In genomic region chr5:176562189-176562588, GRCh38 we compare ENCODE assay signal across 26 cellular contexts. TPM values are rescaled to one million over a fixed set of nuclear protein-coding genes. Genes with fewer than 3 reads are reported as not detected.
DNase-seq lines count a peak whose midpoint lies in the region; ATAC-seq, FAIRE-seq and TF ChIP-seq lines count a peak whose summit lies in the region.
"Had no signal": no experiment of that assay in that cellular context is flagged by ENCODE, and none has a peak within 500 bp of the region (broad histone marks: within the 10 kb centered on the region; RNA-seq: fewer than 3 reads in every experiment).

No MANE protein-coding gene starts in this region.

- H3K4me3 Mint-ChIP-seq in WTC11: no peak overlapping the region
- H3K4me3 Mint-ChIP-seq in stimulated activated effector memory CD8-positive, alpha-beta T cell treated with anti-CD3 and anti-CD28 coated beads, Interleukin-12 subunit alpha, Interleukin-12 subunit beta, amount 100 ng/mL, for 72 hours: no peak overlapping the region
- H3K4me3 Mint-ChIP-seq: CD4-positive, alpha-beta T cell had no signal

- no peak overlapping the region for H2BK120ac ChIP-seq in H1 (replicated peaks; ENCODE audit: low read depth, low read length)

- H3K18ac ChIP-seq in H1 (ENCODE audit: extremely low read depth, low read length): no peak overlapping the region; the same call in 1 of the 2 replicates

- no peak for TF ChIP-seq CTCF in HEK293 (tag by site-specific recombination; IDR thresholded peaks at IDR 0.05)
- no peak for TF ChIP-seq CTCF in WTC11 (IDR thresholded peaks at IDR 0.05)
- TF ChIP-seq CTCF in H1 (IDR thresholded peaks at IDR 0.05; ENCODE audit: control extremely low read depth in 1 of 3, insufficient read depth in 1 of 3, low read depth in 1 of 3, low read length in 3 of 3): no peak

- H2AFZ ChIP-seq in H1 (ENCODE audit: low read length): no peak overlapping the region

- no peak overlapping the region for H4K5ac ChIP-seq in H1 (ENCODE audit: insufficient read length, low read depth, low read length)

- POLR2A ChIA-PET in HEK293 (lab: Yijun Ruan, JAX): no interaction called here
- POLR2A ChIA-PET in WTC11 (lab: Charles Lee): no interaction called here
- POLR2A ChIA-PET in H1 (lab: Charles Lee; ENCODE audit: partially characterized antibody): interaction anchor here (0.9 to 2.9 kb wide), 3 partner anchors 8 to 67 kb away, joined by 3 to 12 read pairs (median 3); partner anchors contain the start of gene RNF44

- no peak overlapping the region for H2BK20ac ChIP-seq in H1 (ENCODE audit: low read length)

- H3K27ac ChIP-seq in HEK293 (ENCODE audit: extremely low read depth, low read depth, low read length) (no peak overlapping the region), H1 (ENCODE audit: low read depth, low read length) (no peak overlapping the region)
- H3K27ac ChIP-seq: A549; BLaER1 treated with 17β-estradiol and CSF1 and Interleukin-3, amounts not matched to agents 10 nM and 100 nM had no signal

- H3K9me3 Mint-ChIP-seq in WTC11: peaks cover 7% of the 10 kb centered on the region
- no peaks in the 10 kb centered on the region for H3K9me3 Mint-ChIP-seq in stimulated activated effector memory CD8-positive, alpha-beta T cell treated with anti-CD3 and anti-CD28 coated beads, Interleukin-12 subunit alpha, Interleukin-12 subunit beta, amount 100 ng/mL, for 72 hours
- H3K9me3 Mint-ChIP-seq: CD4-positive, alpha-beta T cell had no signal

- no peak overlapping the region for H3K23ac ChIP-seq in H1 (ENCODE audit: insufficient read length)

- H2BK12ac ChIP-seq in H1 (ENCODE audit: low read depth, low read length): no peak overlapping the region

- H3K4me1 ChIP-seq in HEK293 (ENCODE audit: control insufficient read depth, insufficient read depth, low read length) (no peaks in the 10 kb centered on the region), H1 (replicated peaks in 1 of 4; ENCODE audit: control insufficient read depth in 3 of 4, insufficient read depth in 4 of 4, low read length in 3 of 4) (peaks cover 0 to 5% (median under 1%) of the 10 kb centered on the region in 4 experiments; a peak in 3 of 7 replicates)
- H3K4me1 ChIP-seq: A549, HAP-1 had no signal

- no peak for FAIRE-seq in H1 (lab: Jason Lieb, UNC)
- FAIRE-seq: A549, GM18507, RCC 7860 had no signal

- WGBS in H1 (ENCODE audit: extremely low coverage in 1 of 2, insufficient coverage in 1 of 2, insufficient read length in 1 of 2, insufficient replicate concordance in 2 of 2, low coverage in 1 of 2, low lambda C conversion rate in 2 of 2, missing lambda C conversion rate in 1 of 2), 2 experiments: 83 to 100% methylated on average over 1 to 10 of the region's 10 CpGs

- no peak overlapping the region for H3K4ac ChIP-seq in H1 (replicated peaks; ENCODE audit: insufficient read length, low read depth, low read length)

- no peak overlapping the region for H3K9ac ChIP-seq in H1 (replicated peaks in 1 of 4; ENCODE audit: extremely low read depth in 1 of 4, low read depth in 3 of 4, low read length in 3 of 4)
- H3K9ac ChIP-seq: BLaER1 treated with 17β-estradiol and CSF1 and Interleukin-3, amounts not matched to agents 10 nM and 100 nM; SK-N-SH had no signal

- H3K27me3 Mint-ChIP-seq in WTC11 (ENCODE audit: low read depth): no peaks in the 10 kb centered on the region
- H3K27me3 Mint-ChIP-seq: CD4-positive, alpha-beta T cell had no signal

- ATAC-seq in WTC11 (no peak), HG03095 (IDR thresholded peaks at IDR 0.05; ENCODE audit: unreplicated experiment) (no peak), HG02885 (IDR thresholded peaks at IDR 0.05; ENCODE audit: poor library complexity, unreplicated experiment) (no peak)
- ATAC-seq in stimulated activated effector memory CD8-positive, alpha-beta T cell treated with anti-CD3 and anti-CD28 coated beads, Interleukin-12 subunit alpha, Interleukin-12 subunit beta, amount 100 ng/mL, for 72 hours: no peak
- ATAC-seq: A549 had no signal

- H3K4me3 ChIP-seq in HEK293 (ENCODE audit: low read depth, low read length) (no peak overlapping the region), H1 (ENCODE audit: extremely low read depth in 1 of 4, insufficient read depth in 2 of 4, low read depth in 3 of 4, low read length in 4 of 4) (no peak overlapping the region)
- H3K4me3 ChIP-seq: A549; BLaER1 treated with 17β-estradiol and CSF1 and Interleukin-3, amounts not matched to agents 10 nM and 100 nM; HAP-1 had no signal

- no peaks in the 10 kb centered on the region for H3K36me3 Mint-ChIP-seq in WTC11
- H3K36me3 Mint-ChIP-seq in stimulated activated effector memory CD8-positive, alpha-beta T cell treated with anti-CD3 and anti-CD28 coated beads, Interleukin-12 subunit alpha, Interleukin-12 subunit beta, amount 100 ng/mL, for 72 hours: no peaks in the 10 kb centered on the region

- H3K4me2 ChIP-seq in H1 (ENCODE audit: insufficient read depth in 1 of 2, low read depth in 2 of 2, low read length in 2 of 2): no peak overlapping the region
- H3K4me2 ChIP-seq: A549; BLaER1 treated with 17β-estradiol and CSF1 and Interleukin-3, amounts not matched to agents 10 nM and 100 nM; SK-N-SH had no signal

- no peaks in the 10 kb centered on the region for H3K27me3 ChIP-seq in H1 (replicated peaks in 1 of 4; ENCODE audit: control insufficient read depth in 3 of 4, extremely low read depth in 1 of 4, insufficient read depth in 3 of 4, low read length in 3 of 4)
- H3K27me3 ChIP-seq: BLaER1 treated with 17β-estradiol and CSF1 and Interleukin-3, amounts not matched to agents 10 nM and 100 nM had no signal

- no peak overlapping the region for H4K91ac ChIP-seq in H1 (replicated peaks; ENCODE audit: insufficient read length, low read length)

- H3K79me1 ChIP-seq in H1 (ENCODE audit: low read depth, low read length): no peaks in the 10 kb centered on the region

- H4K20me1 ChIP-seq in H1 (replicated peaks in 1 of 2; ENCODE audit: control insufficient read depth in 1 of 2, insufficient read depth in 2 of 2, low read length in 2 of 2): no peaks in the 10 kb centered on the region
- H4K20me1 ChIP-seq: BLaER1 treated with 17β-estradiol and CSF1 and Interleukin-3, amounts not matched to agents 10 nM and 100 nM had no signal

- no peak for TF ChIP-seq POLR2A in H1 (IDR thresholded peaks at IDR 0.05; ENCODE audit: control extremely low read depth in 1 of 2, low read depth in 2 of 2, low read length in 2 of 2)

- H3K79me2 ChIP-seq in H1 (ENCODE audit: control insufficient read depth in 1 of 2, insufficient read depth in 2 of 2, low read length in 2 of 2): no peaks in the 10 kb centered on the region

- CTCF ChIA-PET in HEK293 (lab: Yijun Ruan, JAX): interaction anchor here (0.6 to 2.0 kb wide), 4 partner anchors 11 to 508 kb away, joined by 3 to 18 read pairs (median 4); no protein-coding TSS in a partner anchor
- CTCF ChIA-PET in WTC11 (lab: Charles Lee): interaction anchor here (1.2 kb wide), 1 partner anchor 11 kb away, joined by 3 read pairs; no protein-coding TSS in a partner anchor
- CTCF ChIA-PET in H1 (lab: Charles Lee; ENCODE audit: partially characterized antibody): interaction anchor here (1.2 to 3.0 kb wide), 3 partner anchors 11 to 17 kb away, joined by 3 to 18 read pairs (median 7); no protein-coding TSS in a partner anchor

- H3K14ac ChIP-seq in H1 (ENCODE audit: insufficient read length): no peak overlapping the region

- no peak overlapping the region for H2BK15ac ChIP-seq in H1 (ENCODE audit: low read length)

- no peak for TF ChIP-seq EP300 in H1 (IDR thresholded peaks at IDR 0.05; ENCODE audit: borderline replicate concordance in 1 of 2, low read depth in 2 of 2, low read length in 2 of 2)

- H3K36me3 ChIP-seq in HEK293 (ENCODE audit: control insufficient read depth in 2 of 2, insufficient read depth in 1 of 2, low read length in 2 of 2) (no peaks in the 10 kb centered on the region; a peak in 1 of 3 replicates), H1 (ENCODE audit: control insufficient read depth in 2 of 4, insufficient read depth in 4 of 4, low read length in 3 of 4) (no peaks in the 10 kb centered on the region)
- H3K36me3 ChIP-seq: BLaER1 treated with 17β-estradiol and CSF1 and Interleukin-3, amounts not matched to agents 10 nM and 100 nM; HAP-1 had no signal

- no peak overlapping the region for H2AK5ac ChIP-seq in H1 (ENCODE audit: low read depth, low read length)

- DNase-seq in WTC11 (ENCODE audit: low spot score) (no peak), H1 (ENCODE audit: low read depth in 1 of 2, low spot score in 2 of 2) (no peak), T-helper 9 cell (no peak)
- no peak for DNase-seq in stimulated activated effector memory CD8-positive, alpha-beta T cell treated with anti-CD3 and anti-CD28 coated beads, Interleukin-12 subunit alpha, Interleukin-12 subunit beta, amount 100 ng/mL, for 72 hours (ENCODE audit: low spot score in 2 of 2)
- DNase-seq: AML-193; CD4-positive, alpha-beta T cell; DMS53; IMR-90; NCI-H1092 treated with DMSO at 0.1 percent for 48 hours; NCI-H1436; NCI-H187; NCI-H2171 treated with DMSO at 0.1 percent for 48 hours; NCI-H345; NCI-H524 treated with DMSO at 0.1 percent for 48 hours; NCI-H774; SK-N-SH had no signal

- H3K23me2 ChIP-seq in H1 (ENCODE audit: low read depth, low read length): no peaks in the 10 kb centered on the region; the same call in 1 of the 2 replicates

- no peak for TF ChIP-seq RAD21 in H1 (IDR thresholded peaks at IDR 0.05 in 1 of 2, conservative IDR thresholded peaks at IDR 0.05 in 1 of 2; ENCODE audit: low read depth in 2 of 2, low read length in 2 of 2)

- peak overlapping the region; percentile 23 for H4K8ac ChIP-seq in H1 (ENCODE audit: extremely low read depth, insufficient read depth, low read length)

- no peaks in the 10 kb centered on the region for H3K9me3 ChIP-seq in HEK293 (ENCODE audit: control insufficient read depth, insufficient read depth, low read depth, low read length)
- peaks cover 0 to 4% of the 10 kb centered on the region in 2 experiments; a peak in 1 of 4 replicates for H3K9me3 ChIP-seq in H1 (ENCODE audit: insufficient read depth in 2 of 2, low read depth in 1 of 2, low read length in 1 of 2)
- H3K9me3 ChIP-seq: HAP-1, SK-N-SH had no signal

- H3K4me1 Mint-ChIP-seq in WTC11: peaks cover 9% of the 10 kb centered on the region
- peaks cover 26% of the 10 kb centered on the region for H3K4me1 Mint-ChIP-seq in stimulated activated effector memory CD8-positive, alpha-beta T cell treated with anti-CD3 and anti-CD28 coated beads, Interleukin-12 subunit alpha, Interleukin-12 subunit beta, amount 100 ng/mL, for 72 hours

- no peak overlapping the region for H2BK5ac ChIP-seq in H1 (ENCODE audit: low read depth, low read length)

- peak overlapping the region; percentile 42; the same call in 1 of the 2 replicates for H3K27ac Mint-ChIP-seq in WTC11
- peak overlapping the region; percentile 18 for H3K27ac Mint-ChIP-seq in stimulated activated effector memory CD8-positive, alpha-beta T cell treated with anti-CD3 and anti-CD28 coated beads, Interleukin-12 subunit alpha, Interleukin-12 subunit beta, amount 100 ng/mL, for 72 hours
- H3K27ac Mint-ChIP-seq: CD4-positive, alpha-beta T cell had no signal

- H3K56ac ChIP-seq in H1 (replicated peaks; ENCODE audit: insufficient read length, low read depth, low read length): no peak overlapping the region

RNA-seq across cellular contexts. Expression of gene CDHR2, which starts 13.0 kb away (rescaled TPM):
- 0.44 to 1.1 TPM (median 0.63 TPM) in 3 replicates for total RNA-seq in WTC11 (2021)
- total RNA-seq in H1 (2021; fragmentation: NEBNext Ultra II Directional; extraction: Animal tissue kit (Norgen Biotek cat#: 25700)): 0.43 and 0.69 TPM in 2 replicates
- polyA plus RNA-seq in H1 (2011; rRNA removed): 0.02 and 0.06 TPM in 2 replicates
- polyA plus RNA-seq in H1 (2011; cell fraction: cytosol; rRNA removed): 0.04 TPM
- polyA plus RNA-seq in H1 (2011; cell fraction: nucleus; rRNA removed): 0.26 TPM
- polyA plus RNA-seq in H1 (2012, experiment 1 of 2): 0.08 to 0.52 TPM (median 0.25 TPM) in 3 of 4 replicates, not detected in the other
- polyA plus RNA-seq in H1 (2012, experiment 2 of 2): not detected
- polyA plus RNA-seq in H1 (2013, experiment 1 of 2): 0.04 TPM
- 0.02 TPM for polyA plus RNA-seq in H1 (2013, experiment 2 of 2)
- 0.06 and 0.17 TPM in 2 replicates for polyA minus RNA-seq in H1 (2011; rRNA and poly(A)+ RNA removed)
- not detected for polyA minus RNA-seq in H1 (2011; cell fraction: cytosol; rRNA and poly(A)+ RNA removed)
- 0.50 TPM for polyA minus RNA-seq in H1 (2011; cell fraction: nucleus; rRNA and poly(A)+ RNA removed)
- total RNA-seq: Daoy, G401, IMR-90 had no signal
- polyA plus RNA-seq: IMR-90, SK-N-SH had no signal

RNA-seq across cellular contexts. Expression of gene RNF44, which starts 25.0 kb away (rescaled TPM):
- 204 to 233 TPM (median 216 TPM) in 3 replicates for total RNA-seq in WTC11 (2021)
- 164 and 178 TPM in 2 replicates for total RNA-seq in H1 (2021; fragmentation: NEBNext Ultra II Directional; extraction: Animal tissue kit (Norgen Biotek cat#: 25700))
- 54.7 and 109 TPM in 2 replicates for polyA plus RNA-seq in H1 (2011; rRNA removed)
- polyA plus RNA-seq in H1 (2011; cell fraction: cytosol; rRNA removed): 42.9 TPM
- 283 TPM for polyA plus RNA-seq in H1 (2011; cell fraction: nucleus; rRNA removed)
- 101 to 137 TPM (median 120 TPM) in 4 replicates for polyA plus RNA-seq in H1 (2012, experiment 1 of 2)
- 87.2 TPM for polyA plus RNA-seq in H1 (2012, experiment 2 of 2)
- polyA plus RNA-seq in H1 (2013, experiment 1 of 2): 97.6 TPM
- polyA plus RNA-seq in H1 (2013, experiment 2 of 2): 91.7 TPM
- polyA minus RNA-seq in H1 (2011; rRNA and poly(A)+ RNA removed): 15.9 and 24.4 TPM in 2 replicates
- polyA minus RNA-seq in H1 (2011; cell fraction: cytosol; rRNA and poly(A)+ RNA removed): 100 TPM
- 120 TPM for polyA minus RNA-seq in H1 (2011; cell fraction: nucleus; rRNA and poly(A)+ RNA removed)

RNA-seq across cellular contexts. Expression of gene GPRIN1, which starts 47.8 kb away (rescaled TPM):
- total RNA-seq in WTC11 (2021): 5.4 to 8.5 TPM (median 5.8 TPM) in 3 replicates
- 12.0 and 12.8 TPM in 2 replicates for total RNA-seq in H1 (2021; fragmentation: NEBNext Ultra II Directional; extraction: Animal tissue kit (Norgen Biotek cat#: 25700))
- polyA plus RNA-seq in H1 (2011; rRNA removed): 3.3 TPM in 2 replicates
- polyA plus RNA-seq in H1 (2011; cell fraction: cytosol; rRNA removed): 3.3 TPM
- 4.2 TPM for polyA plus RNA-seq in H1 (2011; cell fraction: nucleus; rRNA removed)
- polyA plus RNA-seq in H1 (2012, experiment 1 of 2): 7.7 to 10.1 TPM (median 8.3 TPM) in 4 replicates
- polyA plus RNA-seq in H1 (2012, experiment 2 of 2): 9.6 TPM
- 8.3 TPM for polyA plus RNA-seq in H1 (2013, experiment 1 of 2)
- polyA plus RNA-seq in H1 (2013, experiment 2 of 2): 8.3 TPM
- 3.9 and 5.1 TPM in 2 replicates for polyA minus RNA-seq in H1 (2011; rRNA and poly(A)+ RNA removed)
- polyA minus RNA-seq in H1 (2011; cell fraction: cytosol; rRNA and poly(A)+ RNA removed): 6.2 TPM
- polyA minus RNA-seq in H1 (2011; cell fraction: nucleus; rRNA and poly(A)+ RNA removed): 5.3 TPM
